In genomic region chr17:50604470-50604869, GRCh38 we compare ENCODE assay signal across 12 cellular contexts. TPM values are rescaled to one million over a fixed set of nuclear protein-coding genes. Genes with fewer than 3 reads are reported as not detected.
A peak's percentile ranks its signal among the peaks of the same experiment; 100 is the strongest.
DNase-seq lines count a peak whose midpoint lies in the region; ATAC-seq and TF ChIP-seq lines count a peak whose summit lies in the region.
"Had no signal": no experiment of that assay in that cellular context is flagged by ENCODE, and none has a peak within 500 bp of the region (broad histone marks: within the 10 kb centered on the region; RNA-seq: fewer than 3 reads in every experiment).

No MANE protein-coding gene starts in this region.

- ATAC-seq in GM18861 (IDR thresholded peaks at IDR 0.05; ENCODE audit: unreplicated experiment), result no peak
- no peak for ATAC-seq in activated CD8-positive, alpha-beta T cell treated with anti-CD3 and anti-CD28 coated beads, Interleukin-2, amount 10 ng/mL, durations not matched to agents 7 days and 5 days

- H2AFZ ChIP-seq in fibroblast of lung (ENCODE audit: low read length), result no peak overlapping the region

- CTCF ChIA-PET in activated CD8-positive, alpha-beta T cell treated with anti-CD3 and anti-CD28 coated beads, Interleukin-2, amount 10 ng/mL, durations not matched to agents 7 days and 5 days (lab: Charles Lee), result interaction anchor here (0.9 to 1.4 kb wide), 2 partner anchors 22 to 125 kb away, joined by 3 read pairs; no protein-coding TSS in a partner anchor

- WGBS in ovary, 3 donors, result 0 to 1% (median 0%) methylated on average over 15 of the region's 15 CpGs

- H3K36me3 ChIP-seq in fibroblast of lung (ENCODE audit: control insufficient read depth, insufficient read depth, low read length) (no peaks in the 10 kb centered on the region), ovary (no peaks in the 10 kb centered on the region)
- H3K36me3 ChIP-seq: BLaER1 treated with 17β-estradiol and CSF1 and Interleukin-3, amounts not matched to agents 10 nM and 100 nM had no signal

- no peaks in the 10 kb centered on the region for H3K79me2 ChIP-seq in fibroblast of lung (ENCODE audit: control insufficient read depth, insufficient read depth, low read length)

- TF ChIP-seq EP300 in ovary (IDR thresholded peaks at IDR 0.05), result no peak

- no peaks in the 10 kb centered on the region for H3K36me3 Mint-ChIP-seq in activated CD8-positive, alpha-beta T cell treated with anti-CD3 and anti-CD28 coated beads, Interleukin-2, amount 10 ng/mL, durations not matched to agents 7 days and 5 days (ENCODE audit: low read depth)

- H3K27ac ChIP-seq in fibroblast of lung (ENCODE audit: insufficient read depth, low read length), result no peak overlapping the region
- H3K27ac ChIP-seq in ovary, result peak overlapping the region in 1 of 2 donors; percentile 17
- H3K27ac ChIP-seq: BLaER1 treated with 17β-estradiol and CSF1 and Interleukin-3, amounts not matched to agents 10 nM and 100 nM had no signal

- H3K4me3 ChIP-seq in fibroblast of lung (replicated peaks in 1 of 4; ENCODE audit: control extremely low read depth in 1 of 4, insufficient read depth in 1 of 4, low read depth in 3 of 4, low read length in 4 of 4) (no peak overlapping the region), ovary (no peak overlapping the region)
- H3K4me3 ChIP-seq: BLaER1 treated with 17β-estradiol and CSF1 and Interleukin-3, amounts not matched to agents 10 nM and 100 nM had no signal

- no peak overlapping the region for H3K27ac Mint-ChIP-seq in activated CD8-positive, alpha-beta T cell treated with anti-CD3 and anti-CD28 coated beads, Interleukin-2, amount 10 ng/mL, durations not matched to agents 7 days and 5 days

- peaks cover 26% of the 10 kb centered on the region for H3K27me3 ChIP-seq in fibroblast of lung (ENCODE audit: control insufficient read depth, insufficient read depth, low read length)
- no peaks in the 10 kb centered on the region for H3K27me3 ChIP-seq in ovary
- H3K27me3 ChIP-seq: BLaER1 treated with 17β-estradiol and CSF1 and Interleukin-3, amounts not matched to agents 10 nM and 100 nM had no signal

- H3K4me3 Mint-ChIP-seq in activated CD8-positive, alpha-beta T cell treated with anti-CD3 and anti-CD28 coated beads, Interleukin-2, amount 10 ng/mL, durations not matched to agents 7 days and 5 days, result no peak overlapping the region

- DNase-seq in COR-L47 (lab: John Stamatoyannopoulos, UW) (peak; percentile 92), NCI-H446 treated with DMSO at 0.1 percent for 48 hours (lab: John Stamatoyannopoulos, UW) (peak; percentile 64), fibroblast of lung (ENCODE audit: low read depth in 2 of 2) (peak; percentile 72 to 75), ovary (peak; percentile 84 to 96 (median 94)), superior temporal gyrus (ENCODE audit: extremely low spot score) (no peak), HPDE6-E6E7 (ENCODE audit: extremely low spot score) (no peak)
- no peak for DNase-seq in activated CD8-positive, alpha-beta T cell treated with anti-CD3 and anti-CD28 coated beads, Interleukin-2, amount 10 ng/mL, durations not matched to agents 7 days and 5 days
- DNase-seq: activated T-cell treated with anti-CD3 and anti-CD28 coated beads, Interleukin-2, amount 50 U/mL, for 1 hour; T-helper 1 cell had no signal

- no peaks in the 10 kb centered on the region for H4K20me1 ChIP-seq in fibroblast of lung (ENCODE audit: control insufficient read depth, extremely low read depth, insufficient read depth, low read length)
- H4K20me1 ChIP-seq: BLaER1 treated with 17β-estradiol and CSF1 and Interleukin-3, amounts not matched to agents 10 nM and 100 nM had no signal

- H3K27me3 Mint-ChIP-seq in activated CD8-positive, alpha-beta T cell treated with anti-CD3 and anti-CD28 coated beads, Interleukin-2, amount 10 ng/mL, durations not matched to agents 7 days and 5 days (ENCODE audit: low read depth), result peaks cover 9% of the 10 kb centered on the region

- no peak for TF ChIP-seq POLR2A in ovary (IDR thresholded peaks at IDR 0.05)

- POLR2A ChIA-PET in activated CD8-positive, alpha-beta T cell treated with anti-CD3 and anti-CD28 coated beads, Interleukin-2, amount 10 ng/mL, durations not matched to agents 7 days and 5 days (lab: Charles Lee), result no interaction called here

- H3K4me1 ChIP-seq in fibroblast of lung (ENCODE audit: control insufficient read depth, extremely low read depth, insufficient read depth, low read length) (peaks cover 2% of the 10 kb centered on the region), ovary (ENCODE audit: insufficient read depth) (peaks cover 11% of the 10 kb centered on the region)

- no peak overlapping the region for H3K4me2 ChIP-seq in fibroblast of lung (ENCODE audit: extremely low read depth, insufficient read depth, low read length)

- H3K9me3 Mint-ChIP-seq in activated CD8-positive, alpha-beta T cell treated with anti-CD3 and anti-CD28 coated beads, Interleukin-2, amount 10 ng/mL, durations not matched to agents 7 days and 5 days (ENCODE audit: insufficient read depth), result no peaks in the 10 kb centered on the region

- H3K4me1 Mint-ChIP-seq in activated CD8-positive, alpha-beta T cell treated with anti-CD3 and anti-CD28 coated beads, Interleukin-2, amount 10 ng/mL, durations not matched to agents 7 days and 5 days (ENCODE audit: low read depth), result no peaks in the 10 kb centered on the region

- TF ChIP-seq CTCF in fibroblast of lung (conservative IDR thresholded peaks at IDR 0.05 in 1 of 2, IDR thresholded peaks at IDR 0.05 in 1 of 2; ENCODE audit: low read depth in 1 of 2, low read length in 2 of 2) (no peak), ovary (IDR thresholded peaks at IDR 0.05) (no peak)

- intact Hi-C loops in ovary (cut with DNase I), result no loop called here

- H3K9me3 ChIP-seq in fibroblast of lung (ENCODE audit: control insufficient read depth, insufficient read depth, low read depth, low read length) (no peaks in the 10 kb centered on the region), ovary (no peaks in the 10 kb centered on the region)
- H3K9me3 ChIP-seq: BLaER1 treated with 17β-estradiol and CSF1 and Interleukin-3, amounts not matched to agents 10 nM and 100 nM had no signal

- no peak overlapping the region for H3K9ac ChIP-seq in fibroblast of lung (ENCODE audit: insufficient read depth, low read length)
- H3K9ac ChIP-seq: BLaER1 treated with 17β-estradiol and CSF1 and Interleukin-3, amounts not matched to agents 10 nM and 100 nM had no signal

RNA-seq across cellular contexts. Expression of gene ABCC3, which starts 30.2 kb away (rescaled TPM):
- total RNA-seq in fibroblast of lung (20.0 and 34.8 TPM in 2 replicates), ovary (10 to 100 TPM in 1 of 7 donors, 1 to 10 TPM in 6; 1.4 to 11.4 (median 5.2) TPM)
- polyA plus RNA-seq in fibroblast of lung (11.5 and 11.9 TPM in 2 replicates), ovary (10 to 100 TPM in 1 of 2 donors, 1 to 10 TPM in 1; 2.5 to 14.2 TPM)
- polyA plus RNA-seq in fibroblast of lung (2012), result 13.8 and 14.8 TPM in 2 replicates
- polyA minus RNA-seq in fibroblast of lung (ENCODE audit: low replicate concordance), result 35.8 and 62.2 TPM in 2 replicates
- total RNA-seq in activated CD8-positive, alpha-beta T cell treated with anti-CD3 and anti-CD28 coated beads, Interleukin-2, amount 10 ng/mL, durations not matched to agents 7 days and 5 days, result not detected

RNA-seq across cellular contexts. Expression of gene CACNA1G, which starts 44.0 kb away (rescaled TPM):
- total RNA-seq in fibroblast of lung, result 0.26 and 0.99 TPM in 2 replicates
- 0.08 and 0.09 TPM in 2 replicates for polyA plus RNA-seq in fibroblast of lung
- polyA plus RNA-seq in fibroblast of lung (2012), result 0.06 and 0.08 TPM in 2 replicates
- polyA minus RNA-seq in fibroblast of lung (ENCODE audit: low replicate concordance), result 0.07 TPM in 1 of 2 replicates, not detected in the other
- 10 to 100 TPM in 3 of 7 donors, 1 to 10 TPM in 4; 1.9 to 39.1 (median 6.5) TPM for total RNA-seq in ovary
- polyA plus RNA-seq in ovary, result 1 to 10 TPM; 1.0 to 1.2 TPM
- total RNA-seq in activated CD8-positive, alpha-beta T cell treated with anti-CD3 and anti-CD28 coated beads, Interleukin-2, amount 10 ng/mL, durations not matched to agents 7 days and 5 days, result not detected
- total RNA-seq: MCF 10A had no signal

RNA-seq across cellular contexts. Expression of gene SPATA20, which starts 57.5 kb away (rescaled TPM):
- total RNA-seq in fibroblast of lung (68.8 and 119 TPM in 2 replicates), ovary (10 to 100 TPM; 53.7 to 81.2 (median 62.6) TPM)
- polyA plus RNA-seq in fibroblast of lung (19.9 and 21.6 TPM in 2 replicates), ovary (10 to 100 TPM; 43.5 to 55.4 TPM)
- 47.3 and 47.5 TPM in 2 replicates for polyA plus RNA-seq in fibroblast of lung (2012)
- polyA minus RNA-seq in fibroblast of lung (ENCODE audit: low replicate concordance), result 52.9 and 56.4 TPM in 2 replicates
- total RNA-seq in activated CD8-positive, alpha-beta T cell treated with anti-CD3 and anti-CD28 coated beads, Interleukin-2, amount 10 ng/mL, durations not matched to agents 7 days and 5 days, result 10 to 100 TPM; 23.9 to 27.3 TPM

Comparison
In these comparisons a context has a peak if more than half of its experiments do, and no peak if none do; other contexts are left out.
1. DNase-seq: peak in COR-L47 (single experiment), NCI-H446 treated with DMSO at 0.1 percent for 48 hours (single experiment), fibroblast of lung (2 of 2) and ovary (5 of 5); none in superior temporal gyrus (single experiment), activated CD8-positive, alpha-beta T cell treated with anti-CD3 and anti-CD28 coated beads, Interleukin-2, amount 10 ng/mL, durations not matched to agents 7 days and 5 days (single experiment) and HPDE6-E6E7 (single experiment).